24 cellular contexts compared by ENCODE assay signal in genomic region chr21:35207322-35207721, GRCh38.
DNase-seq lines count a peak whose midpoint lies in the region; ATAC-seq and TF ChIP-seq lines count a peak whose summit lies in the region.
"Had no signal": no experiment of that assay in that cellular context is flagged by ENCODE, and none has a peak within 500 bp of the region (broad histone marks: within the 10 kb centered on the region; RNA-seq: fewer than 3 reads in every experiment).

No MANE protein-coding gene starts in this region.

- no peak overlapping the region for H3K4me3 Mint-ChIP-seq in dendritic cell treated with granulocyte-macrophage colony-stimulating factor and Interleukin-4, amounts not matched to agents 40 ng/mL and 50 ng/mL, for 4 days
- H3K4me3 Mint-ChIP-seq in activated CD4-positive, alpha-beta memory T cell treated with anti-CD3 and anti-CD28 coated beads, Interleukin-2, amount 10 ng/mL, durations not matched to agents 7 days and 5 days, result no peak overlapping the region
- H3K4me3 Mint-ChIP-seq: activated CD4-positive, alpha-beta T cell treated with anti-CD3 and anti-CD28 coated beads, Interleukin-2, amount 10 ng/mL, durations not matched to agents 7 days and 5 days; activated naive CD8-positive, alpha-beta T cell treated with anti-CD3 and anti-CD28 coated beads for 36 hours; endodermal cell; neural crest cell had no signal

- H3K27me3 Mint-ChIP-seq in dendritic cell treated with granulocyte-macrophage colony-stimulating factor and Interleukin-4, amounts not matched to agents 40 ng/mL and 50 ng/mL, for 4 days, result peaks cover 8% of the 10 kb centered on the region
- H3K27me3 Mint-ChIP-seq in activated CD4-positive, alpha-beta memory T cell treated with anti-CD3 and anti-CD28 coated beads, Interleukin-2, amount 10 ng/mL, durations not matched to agents 7 days and 5 days, result peaks cover 5% of the 10 kb centered on the region
- H3K27me3 Mint-ChIP-seq: activated CD4-positive, alpha-beta T cell treated with anti-CD3 and anti-CD28 coated beads, Interleukin-2, amount 10 ng/mL, durations not matched to agents 7 days and 5 days; activated naive CD8-positive, alpha-beta T cell treated with anti-CD3 and anti-CD28 coated beads for 36 hours had no signal

- peaks cover 9% of the 10 kb centered on the region for H3K27me3 ChIP-seq in left ventricle myocardium inferior (ENCODE audit: low read depth)
- no peaks in the 10 kb centered on the region for H3K27me3 ChIP-seq in sigmoid colon
- H3K27me3 ChIP-seq in vagina, result no peaks in the 10 kb centered on the region
- H3K27me3 ChIP-seq: esophagus squamous epithelium, tibial nerve had no signal

- ATAC-seq in Right ventricle myocardium superior (ENCODE audit: poor library complexity), result no peak
- ATAC-seq: A549; activated T-helper 17 cell treated with anti-CD3 and anti-CD28 coated beads, Interleukin-2, amount 50 U/mL, for 72 hours; left colon; T-helper 17 cell had no signal

- peaks cover 23% of the 10 kb centered on the region for H3K4me1 Mint-ChIP-seq in dendritic cell treated with granulocyte-macrophage colony-stimulating factor and Interleukin-4, amounts not matched to agents 40 ng/mL and 50 ng/mL, for 4 days (ENCODE audit: low read depth)
- peaks cover 18% of the 10 kb centered on the region for H3K4me1 Mint-ChIP-seq in activated CD4-positive, alpha-beta memory T cell treated with anti-CD3 and anti-CD28 coated beads, Interleukin-2, amount 10 ng/mL, durations not matched to agents 7 days and 5 days

- H3K4me1 ChIP-seq in left ventricle myocardium inferior, result peaks cover 55% of the 10 kb centered on the region
- peaks cover 0 to 49% (median 41%) of the 10 kb centered on the region in 4 donors for H3K4me1 ChIP-seq in sigmoid colon
- peaks cover 35% of the 10 kb centered on the region for H3K4me1 ChIP-seq in vagina

- H3K4me3 ChIP-seq in left ventricle myocardium inferior, result no peak overlapping the region
- H3K4me3 ChIP-seq in sigmoid colon, result no peak overlapping the region
- H3K4me3 ChIP-seq in vagina, result no peak overlapping the region
- H3K4me3 ChIP-seq: A549, esophagus squamous epithelium, tibial nerve had no signal

- no peaks in the 10 kb centered on the region for H3K36me3 ChIP-seq in left ventricle myocardium inferior
- H3K36me3 ChIP-seq in sigmoid colon, result no peaks in the 10 kb centered on the region
- H3K36me3 ChIP-seq in vagina, result no peaks in the 10 kb centered on the region
- H3K36me3 ChIP-seq: esophagus squamous epithelium, tibial nerve had no signal

- TF ChIP-seq EP300 in sigmoid colon (IDR thresholded peaks at IDR 0.05), result no peak

- CTCF ChIA-PET in activated CD4-positive, alpha-beta memory T cell treated with anti-CD3 and anti-CD28 coated beads, Interleukin-2, amount 10 ng/mL, durations not matched to agents 7 days and 5 days (lab: Charles Lee), result no interaction called here

- no peak for TF ChIP-seq POLR2A in sigmoid colon (IDR thresholded peaks at IDR 0.05)
- no peak for TF ChIP-seq POLR2A in vagina (IDR thresholded peaks at IDR 0.05)

- POLR2A ChIA-PET in activated CD4-positive, alpha-beta memory T cell treated with anti-CD3 and anti-CD28 coated beads, Interleukin-2, amount 10 ng/mL, durations not matched to agents 7 days and 5 days (lab: Charles Lee), result interaction anchor here (0.8 kb wide), 1 partner anchor 9 kb away, joined by 3 read pairs; no protein-coding TSS in a partner anchor

- TF ChIP-seq CTCF in left ventricle myocardium inferior (IDR thresholded peaks at IDR 0.05; ENCODE audit: borderline replicate concordance) (no peak), sigmoid colon (IDR thresholded peaks at IDR 0.05) (no peak), vagina (IDR thresholded peaks at IDR 0.05) (no peak)

- 85 to 90% methylated on average over 9 of the region's 9 CpGs for WGBS in sigmoid colon, 2 donors

- H3K36me3 Mint-ChIP-seq in dendritic cell treated with granulocyte-macrophage colony-stimulating factor and Interleukin-4, amounts not matched to agents 40 ng/mL and 50 ng/mL, for 4 days (ENCODE audit: low read depth), result no peaks in the 10 kb centered on the region
- no peaks in the 10 kb centered on the region for H3K36me3 Mint-ChIP-seq in activated CD4-positive, alpha-beta memory T cell treated with anti-CD3 and anti-CD28 coated beads, Interleukin-2, amount 10 ng/mL, durations not matched to agents 7 days and 5 days (ENCODE audit: low read depth)

- intact Hi-C loops in left ventricle myocardium inferior (cut with micrococcal nuclease) (no loop called here), Right ventricle myocardium superior (cut with DNase I) (no loop called here), sigmoid colon (cut with DNase I) (loop anchor here (5.0 kb wide), 2 partner anchors 50 to 320 kb away; no protein-coding TSS in a partner anchor), vagina (cut with DNase I) (no loop called here), posterior vena cava (cut with DNase I) (no loop called here)
- intact Hi-C loops in dendritic cell treated with granulocyte-macrophage colony-stimulating factor and Interleukin-4, amounts not matched to agents 40 ng/mL and 50 ng/mL, for 4 days (cut with micrococcal nuclease), result loop anchor here (5.0 kb wide), 1 partner anchor 160 kb away; the partner anchor contains the start of gene RUNX1

- H3K27ac Mint-ChIP-seq in dendritic cell treated with granulocyte-macrophage colony-stimulating factor and Interleukin-4, amounts not matched to agents 40 ng/mL and 50 ng/mL, for 4 days, result peak overlapping the region; percentile 64
- H3K27ac Mint-ChIP-seq in activated CD4-positive, alpha-beta memory T cell treated with anti-CD3 and anti-CD28 coated beads, Interleukin-2, amount 10 ng/mL, durations not matched to agents 7 days and 5 days, result no peak overlapping the region
- H3K27ac Mint-ChIP-seq: activated CD4-positive, alpha-beta T cell treated with anti-CD3 and anti-CD28 coated beads, Interleukin-2, amount 10 ng/mL, durations not matched to agents 7 days and 5 days; endodermal cell; T-helper 17 cell had no signal

- H3K9me3 ChIP-seq in left ventricle myocardium inferior (replicated peaks), result no peaks in the 10 kb centered on the region
- no peaks in the 10 kb centered on the region for H3K9me3 ChIP-seq in sigmoid colon
- no peaks in the 10 kb centered on the region for H3K9me3 ChIP-seq in vagina
- H3K9me3 ChIP-seq: A549, esophagus squamous epithelium, tibial nerve had no signal

- H3K27ac ChIP-seq in left ventricle myocardium inferior (replicated peaks), result peak overlapping the region; percentile 75
- H3K27ac ChIP-seq in sigmoid colon, result peak overlapping the region in 3 of 4 donors; percentile 28 to 82 (median 54)
- peak overlapping the region; percentile 75 for H3K27ac ChIP-seq in vagina
- H3K27ac ChIP-seq: A549, VCaP had no signal

- H3K9me3 Mint-ChIP-seq in dendritic cell treated with granulocyte-macrophage colony-stimulating factor and Interleukin-4, amounts not matched to agents 40 ng/mL and 50 ng/mL, for 4 days, result no peaks in the 10 kb centered on the region
- H3K9me3 Mint-ChIP-seq in activated CD4-positive, alpha-beta memory T cell treated with anti-CD3 and anti-CD28 coated beads, Interleukin-2, amount 10 ng/mL, durations not matched to agents 7 days and 5 days, result peaks cover 3% of the 10 kb centered on the region
- H3K9me3 Mint-ChIP-seq: endodermal cell had no signal

- DNase-seq in left ventricle myocardium inferior (no peak), Right ventricle myocardium superior (no peak), sigmoid colon (no peak), vagina (ENCODE audit: extremely low spot score in 2 of 2) (no peak), posterior vena cava (ENCODE audit: low spot score) (no peak), NCI-H1417 (lab: John Stamatoyannopoulos, UW) (no peak)
- DNase-seq in activated CD4-positive, alpha-beta memory T cell treated with anti-CD3 and anti-CD28 coated beads, Interleukin-2, amount 10 ng/mL, durations not matched to agents 7 days and 5 days, result no peak
- DNase-seq: activated CD4-positive, alpha-beta T cell treated with anti-CD3 and anti-CD28 coated beads, Interleukin-2, amount 10 ng/mL, durations not matched to agents 7 days and 5 days; activated naive CD8-positive, alpha-beta T cell treated with anti-CD3 and anti-CD28 coated beads for 36 hours; endodermal cell; esophagus squamous epithelium; left colon; NCI-H1105 treated with DMSO at 0.1 percent for 48 hours; NCI-H2081 treated with DMSO at 0.1 percent for 48 hours; NCI-H446; stimulated activated CD4-positive, alpha-beta T cell treated with anti-CD3 and anti-CD28 coated beads, Interleukin-2, amount 100 ng/mL, for 48 hours; stimulated activated naive CD4-positive, alpha-beta T cell treated with Interleukin-2 at 50 U/mL for 16 hours; T-helper 17 cell had no signal

Comparison
In these comparisons a context has a peak if more than half of its experiments do, and no peak if none do; other contexts are left out.
1. intact Hi-C loops: an anchor here in dendritic cell treated with granulocyte-macrophage colony-stimulating factor and Interleukin-4, amounts not matched to agents 40 ng/mL and 50 ng/mL, for 4 days (5.0 kb wide) and sigmoid colon (5.0 kb wide); none called in left ventricle myocardium inferior, Right ventricle myocardium superior, vagina and posterior vena cava.